ENCODE assay signal across 15 cellular contexts in genomic region chr11:100356035-100356434, GRCh38.
DNase-seq lines count a peak whose midpoint lies in the region; ATAC-seq, FAIRE-seq and TF ChIP-seq lines count a peak whose summit lies in the region.
"Had no signal": no experiment of that assay in that cellular context is flagged by ENCODE, and none has a peak within 500 bp of the region (broad histone marks: within the 10 kb centered on the region; RNA-seq: fewer than 3 reads in every experiment).

No MANE protein-coding gene starts in this region.

- H3K9me3 Mint-ChIP-seq in activated CD8-positive, alpha-beta memory T cell treated with anti-CD3 and anti-CD28 coated beads, Interleukin-2, amount 10 ng/mL, durations not matched to agents 7 days and 5 days (ENCODE audit: low read depth): peaks cover 4% of the 10 kb centered on the region

- H3K27ac ChIP-seq in effector memory CD4-positive, alpha-beta T cell (ENCODE audit: insufficient read depth, low read length, poor library complexity, severe bottlenecking): no peak overlapping the region
- H3K27ac ChIP-seq in WERI-Rb-1: no peak overlapping the region

- no peaks in the 10 kb centered on the region for H3K36me3 ChIP-seq in effector memory CD4-positive, alpha-beta T cell (ENCODE audit: control insufficient read depth, insufficient read depth, low read length)
- H3K36me3 ChIP-seq in WERI-Rb-1: no peaks in the 10 kb centered on the region

- peak; percentile 45 for DNase-seq in DMS153 treated with DMSO at 0.1 percent for 48 hours (lab: John Stamatoyannopoulos, UW; ENCODE audit: unreplicated experiment)
- DNase-seq in HTR-8/SVneo (ENCODE audit: insufficient read length, low spot score): no peak
- DNase-seq in NCI-H774 (lab: John Stamatoyannopoulos, UW): peak; percentile 57
- DNase-seq in T-helper 17 cell: no peak
- no peak for DNase-seq in effector memory CD4-positive, alpha-beta T cell
- DNase-seq in activated CD8-positive, alpha-beta memory T cell treated with anti-CD3 and anti-CD28 coated beads, Interleukin-2, amount 10 ng/mL, durations not matched to agents 7 days and 5 days: no peak
- no peak for DNase-seq in WERI-Rb-1
- DNase-seq: ACHN; CD4-positive, alpha-beta T cell; NCI-H1092; NCI-H2029 treated with DMSO at 0.1 percent for 48 hours; NCI-H526 treated with DMSO at 0.1 percent for 48 hours had no signal

- FAIRE-seq in HTR-8/SVneo (lab: Jason Lieb, UNC) (peak; percentile 57), islet of Langerhans (lab: Jason Lieb, UNC) (peak; percentile 90)
- FAIRE-seq: GM18507 had no signal

- no peaks in the 10 kb centered on the region for H3K27me3 Mint-ChIP-seq in T-helper 17 cell
- H3K27me3 Mint-ChIP-seq in activated CD8-positive, alpha-beta memory T cell treated with anti-CD3 and anti-CD28 coated beads, Interleukin-2, amount 10 ng/mL, durations not matched to agents 7 days and 5 days: no peaks in the 10 kb centered on the region
- H3K27me3 Mint-ChIP-seq: CD4-positive, alpha-beta T cell had no signal

- H3K4me3 Mint-ChIP-seq in T-helper 17 cell: no peak overlapping the region
- H3K4me3 Mint-ChIP-seq in activated CD8-positive, alpha-beta memory T cell treated with anti-CD3 and anti-CD28 coated beads, Interleukin-2, amount 10 ng/mL, durations not matched to agents 7 days and 5 days: no peak overlapping the region
- H3K4me3 Mint-ChIP-seq: CD4-positive, alpha-beta T cell had no signal

- CTCF ChIA-PET in activated CD8-positive, alpha-beta memory T cell treated with anti-CD3 and anti-CD28 coated beads, Interleukin-2, amount 10 ng/mL, durations not matched to agents 7 days and 5 days (lab: Charles Lee): no interaction called here

- no peak overlapping the region for H3K27ac Mint-ChIP-seq in T-helper 17 cell
- H3K27ac Mint-ChIP-seq in activated CD8-positive, alpha-beta memory T cell treated with anti-CD3 and anti-CD28 coated beads, Interleukin-2, amount 10 ng/mL, durations not matched to agents 7 days and 5 days: no peak overlapping the region
- H3K27ac Mint-ChIP-seq: CD4-positive, alpha-beta T cell had no signal

- no peak overlapping the region for H3K4me3 ChIP-seq in effector memory CD4-positive, alpha-beta T cell (ENCODE audit: insufficient read depth, low read depth, low read length, poor library complexity, severe bottlenecking)
- H3K4me3 ChIP-seq in WERI-Rb-1 (ENCODE audit: low read depth, low read length): no peak overlapping the region

- H3K36me3 Mint-ChIP-seq in T-helper 17 cell (ENCODE audit: low read depth): no peaks in the 10 kb centered on the region
- H3K36me3 Mint-ChIP-seq in activated CD8-positive, alpha-beta memory T cell treated with anti-CD3 and anti-CD28 coated beads, Interleukin-2, amount 10 ng/mL, durations not matched to agents 7 days and 5 days: no peaks in the 10 kb centered on the region

- no peaks in the 10 kb centered on the region for H3K4me1 Mint-ChIP-seq in T-helper 17 cell
- no peaks in the 10 kb centered on the region for H3K4me1 Mint-ChIP-seq in activated CD8-positive, alpha-beta memory T cell treated with anti-CD3 and anti-CD28 coated beads, Interleukin-2, amount 10 ng/mL, durations not matched to agents 7 days and 5 days

- no peak for TF ChIP-seq CTCF in WERI-Rb-1 (IDR thresholded peaks at IDR 0.05; ENCODE audit: low read depth, low read length)

- no peak for ATAC-seq in T-helper 17 cell
- ATAC-seq in activated CD8-positive, alpha-beta memory T cell treated with anti-CD3 and anti-CD28 coated beads, Interleukin-2, amount 10 ng/mL, durations not matched to agents 7 days and 5 days: no peak
- ATAC-seq: HCT116 had no signal

- H3K4me1 ChIP-seq in effector memory CD4-positive, alpha-beta T cell (ENCODE audit: control insufficient read depth, insufficient read depth, low read length, poor library complexity, severe bottlenecking): no peaks in the 10 kb centered on the region

- H3K27me3 ChIP-seq in effector memory CD4-positive, alpha-beta T cell (replicated peaks; ENCODE audit: control insufficient read depth, insufficient read depth, low read length, poor library complexity, severe bottlenecking): no peaks in the 10 kb centered on the region
- H3K27me3 ChIP-seq in WERI-Rb-1 (ENCODE audit: insufficient read depth, low read depth, severe bottlenecking): no peaks in the 10 kb centered on the region

- H3K9me3 ChIP-seq in T-helper 17 cell (ENCODE audit: control insufficient read depth, low read length, poor library complexity, severe bottlenecking) (no peaks in the 10 kb centered on the region), WERI-Rb-1 (ENCODE audit: severe bottlenecking) (no peaks in the 10 kb centered on the region)
- H3K9me3 ChIP-seq in effector memory CD4-positive, alpha-beta T cell (ENCODE audit: control insufficient read depth, low read length): no peaks in the 10 kb centered on the region

Comparison
In these comparisons a context has a peak if more than half of its experiments do, and no peak if none do; other contexts are left out.
1. DNase-seq: peak in DMS153 treated with DMSO at 0.1 percent for 48 hours (single experiment) and NCI-H774 (single experiment); none in HTR-8/SVneo (single experiment), T-helper 17 cell (0 of 3), effector memory CD4-positive, alpha-beta T cell (0 of 3), activated CD8-positive, alpha-beta memory T cell treated with anti-CD3 and anti-CD28 coated beads, Interleukin-2, amount 10 ng/mL, durations not matched to agents 7 days and 5 days (single experiment) and WERI-Rb-1 (single experiment).